1 cellular context compared by ENCODE assay signal in the genomic region with DNA sequence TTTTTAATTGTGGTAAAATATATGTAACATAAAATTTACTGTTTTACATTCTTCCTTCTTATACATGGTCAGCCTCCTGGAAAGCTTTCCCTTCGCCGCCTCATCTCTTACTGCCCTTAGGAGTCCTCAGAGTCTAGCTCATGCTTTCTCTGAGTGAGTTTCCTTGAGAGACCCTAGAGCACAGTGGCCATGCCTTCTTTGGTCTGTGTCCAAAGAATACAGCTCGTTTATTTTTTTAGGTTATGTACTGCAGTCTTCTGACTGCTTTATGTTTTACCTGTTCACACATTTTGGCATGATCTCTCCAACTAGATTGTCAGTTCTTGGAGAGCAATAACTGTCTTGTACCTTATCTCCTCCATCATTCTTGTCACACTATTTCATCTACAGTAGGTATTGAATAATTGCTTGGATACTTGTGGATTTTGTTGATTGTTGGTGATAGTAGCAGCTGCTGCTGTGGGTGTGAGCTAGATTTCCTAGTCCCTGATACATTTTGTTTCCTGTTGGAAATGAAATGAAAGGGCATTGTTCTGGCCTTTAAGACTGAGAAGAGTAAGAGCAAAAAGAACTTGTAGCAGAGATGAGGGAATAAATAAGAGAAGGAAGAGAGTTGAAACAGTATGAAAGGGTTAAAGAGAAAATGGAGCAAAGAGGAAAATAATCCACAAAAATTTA.
TF ChIP-seq lines count a peak whose summit lies in the region.

No MANE protein-coding gene starts in this region.

TF ChIP-seq in HepG2, 621 proteins besides CTCF, POLR2A, EP300 and RAD21:
- TF ChIP-seq ZSCAN21 (CRISPR knock-in tag; IDR thresholded peaks at IDR 0.05; ENCODE audit: borderline replicate concordance) (no peak), RBM22 (optimal IDR thresholded peaks at IDR 0.05; ENCODE audit: low read length) (peak; percentile 13)
